12 cellular contexts compared by ENCODE assay signal in genomic region chr15:25830844-25831443, GRCh38. TPM values are rescaled to one million over a fixed set of nuclear protein-coding genes. Genes with fewer than 3 reads are reported as not detected.
DNase-seq lines count a peak whose midpoint lies in the region; ATAC-seq and TF ChIP-seq lines count a peak whose summit lies in the region.
"Had no signal": no experiment of that assay in that cellular context is flagged by ENCODE, and none has a peak within 500 bp of the region (broad histone marks: within the 10 kb centered on the region; RNA-seq: fewer than 3 reads in every experiment).

No MANE protein-coding gene starts in this region.

- no peak overlapping the region for H3K4me2 ChIP-seq in neural cell (ENCODE audit: low read length)

- H4K20me1 ChIP-seq in neural cell (ENCODE audit: insufficient read depth): no peaks in the 10 kb centered on the region

- intact Hi-C loops in vagina (cut with DNase I): no loop called here

- H3K9me3 ChIP-seq in neural cell (ENCODE audit: low read length): peaks cover 5% of the 10 kb centered on the region
- no peaks in the 10 kb centered on the region for H3K9me3 ChIP-seq in vagina

- H3K27ac Mint-ChIP-seq in activated naive CD4-positive, alpha-beta T cell treated with anti-CD3 and anti-CD28 coated beads, Interleukin-2, amount 50 U/mL, for 24 hours: peak overlapping the region; percentile 98

- no peaks in the 10 kb centered on the region for H3K27me3 Mint-ChIP-seq in activated naive CD4-positive, alpha-beta T cell treated with anti-CD3 and anti-CD28 coated beads, Interleukin-2, amount 50 U/mL, for 24 hours

- TF ChIP-seq CTCF in neural cell (IDR thresholded peaks at IDR 0.05; ENCODE audit: poor library complexity, severe bottlenecking): no peak
- TF ChIP-seq CTCF in vagina (IDR thresholded peaks at IDR 0.05): no peak

- no peak for TF ChIP-seq RAD21 in neural cell (conservative IDR thresholded peaks at IDR 0.05)

- no peaks in the 10 kb centered on the region for H3F3A ChIP-seq in neural cell (ENCODE audit: insufficient read depth, low read length, poor library complexity, severe bottlenecking)

- H2AFZ ChIP-seq in neural cell (ENCODE audit: low read depth, low read length): no peak overlapping the region

- H3K9me2 ChIP-seq in neural cell (ENCODE audit: insufficient read depth, low read length): no peaks in the 10 kb centered on the region

- H3K4me1 Mint-ChIP-seq in activated naive CD4-positive, alpha-beta T cell treated with anti-CD3 and anti-CD28 coated beads, Interleukin-2, amount 50 U/mL, for 24 hours: peaks cover 66% of the 10 kb centered on the region

- H3K27me3 ChIP-seq in neural cell (ENCODE audit: insufficient read depth, low read depth, low read length) (no peaks in the 10 kb centered on the region), vagina (no peaks in the 10 kb centered on the region)

- H3K4me3 Mint-ChIP-seq in activated naive CD4-positive, alpha-beta T cell treated with anti-CD3 and anti-CD28 coated beads, Interleukin-2, amount 50 U/mL, for 24 hours: no peak overlapping the region

- ATAC-seq in GM21529 (IDR thresholded peaks at IDR 0.05; ENCODE audit: unreplicated experiment): no peak

- H3K4me1 ChIP-seq in vagina: peaks cover 17% of the 10 kb centered on the region

- peaks cover 35% of the 10 kb centered on the region for H3K36me3 Mint-ChIP-seq in activated naive CD4-positive, alpha-beta T cell treated with anti-CD3 and anti-CD28 coated beads, Interleukin-2, amount 50 U/mL, for 24 hours

- no peak for DNase-seq in activated naive CD4-positive, alpha-beta T cell (lab: John Stamatoyannopoulos, UW)
- DNase-seq in fibroblast of peridontal ligament (ENCODE audit: extremely low read depth): peak; percentile 98
- no peak for DNase-seq in vagina (ENCODE audit: extremely low spot score in 2 of 2)
- no peak for DNase-seq in NCI-H774 (lab: John Stamatoyannopoulos, UW)
- DNase-seq in erythroblast (lab: John Stamatoyannopoulos, UW): no peak
- DNase-seq: activated gamma-delta T cell; stimulated activated CD4-positive, alpha-beta T cell treated with anti-CD3 and anti-CD28 coated beads, Interleukin-15, amount 100 ng/mL, for 24 hours; T-helper 9 cell had no signal

- H3K9ac ChIP-seq in neural cell (ENCODE audit: low read length): no peak overlapping the region

- H3K4me3 ChIP-seq in neural cell (ENCODE audit: low read length) (no peak overlapping the region), vagina (peak overlapping the region; percentile 17 to 30)

- H3K79me2 ChIP-seq in neural cell (replicated peaks; ENCODE audit: insufficient read depth, low read length): no peaks in the 10 kb centered on the region

- peaks cover 12% of the 10 kb centered on the region for H3K9me3 Mint-ChIP-seq in activated naive CD4-positive, alpha-beta T cell treated with anti-CD3 and anti-CD28 coated beads, Interleukin-2, amount 50 U/mL, for 24 hours

- TF ChIP-seq EP300 in neural cell (conservative IDR thresholded peaks at IDR 0.05; ENCODE audit: poor library complexity, severe bottlenecking): no peak

- no peaks in the 10 kb centered on the region for H3K36me3 ChIP-seq in neural cell (ENCODE audit: insufficient read depth, low read length)
- no peaks in the 10 kb centered on the region for H3K36me3 ChIP-seq in vagina

- H3K27ac ChIP-seq in neural cell (ENCODE audit: low read length) (peak overlapping the region; percentile 34), vagina (peak overlapping the region; percentile 55)

- no peak for TF ChIP-seq POLR2A in vagina (IDR thresholded peaks at IDR 0.05)
- no peak for TF ChIP-seq POLR2A in erythroblast (IDR thresholded peaks at IDR 0.05; ENCODE audit: low read length)

TF ChIP-seq in neural cell, 6 proteins besides CTCF, POLR2A, EP300 and RAD21:
- TF ChIP-seq EZH2 (IDR thresholded peaks at IDR 0.05; ENCODE audit: borderline replicate concordance, insufficient read depth, low read length, poor library complexity, severe bottlenecking) (no peak), REST (IDR thresholded peaks at IDR 0.05; ENCODE audit: borderline replicate concordance) (peak; percentile 95)

RNA-seq across cellular contexts. Expression of gene ATP10A, which starts 32.2 kb away (rescaled TPM):
- polyA plus RNA-seq in neural cell: not detected in 2 replicates
- polyA minus RNA-seq in neural cell: 0.23 and 0.24 TPM in 2 replicates
- 3.2 TPM for total RNA-seq in vagina
- total RNA-seq: A172 had no signal
